8 cellular contexts compared by ENCODE assay signal in the genomic region with DNA sequence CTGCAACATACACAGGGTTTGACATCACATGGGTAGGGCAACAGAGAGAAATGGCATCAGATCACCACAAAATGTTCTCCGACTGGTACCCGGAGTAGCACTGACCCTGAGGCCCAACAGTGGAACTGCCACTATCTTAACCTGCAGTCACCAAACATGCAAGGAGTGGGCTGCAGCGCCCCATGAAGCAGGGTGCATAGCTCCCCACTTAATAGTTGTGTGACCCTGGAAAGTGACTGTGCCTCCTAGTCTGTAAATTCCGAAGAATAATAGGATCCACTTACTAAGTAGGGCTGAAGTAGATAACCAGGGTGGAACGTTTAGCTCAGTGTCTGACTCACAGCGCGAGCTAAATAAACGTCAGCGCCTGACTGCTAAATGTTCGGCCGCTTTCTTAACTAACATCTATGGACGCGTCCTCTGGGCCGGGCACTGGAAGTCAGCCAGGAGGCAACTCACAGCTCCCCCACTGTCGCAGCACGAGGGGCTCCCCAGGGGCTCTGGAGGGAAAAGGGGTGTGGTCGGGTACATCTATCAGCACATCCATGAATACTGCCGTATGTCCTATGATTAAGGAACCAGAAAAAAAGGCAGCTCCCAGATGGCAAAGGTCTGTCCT. TPM values are rescaled to one million over a fixed set of nuclear protein-coding genes. Genes with fewer than 3 reads are reported as not detected.
DNase-seq lines count a peak whose midpoint lies in the region; ATAC-seq and TF ChIP-seq lines count a peak whose summit lies in the region.

No MANE protein-coding gene starts in this region.

- H3K36me3 ChIP-seq in RWPE2 (ENCODE audit: low read depth) = peaks cover 32% of the 10 kb centered on the region
- peaks cover 0 to 30% (median 17%) of the 10 kb centered on the region in 4 donors for H3K36me3 ChIP-seq in upper lobe of left lung

- DNase-seq in Right ventricle myocardium inferior (ENCODE audit: missing footprints) (no peak), Right ventricle myocardium superior (no peak), RWPE2 (ENCODE audit: low spot score) (no peak), dedifferentiated amniotic fluid mesenchymal stem cell (ENCODE audit: extremely low spot score) (peak; percentile 77), mesenteric fat pad (ENCODE audit: low spot score) (peak; percentile 85), upper lobe of left lung (no peak), iPS-NIHi7 (ENCODE audit: extremely low spot score) (no peak), NOMO-1 treated with dmso at 0.1 percent for 144 hours (lab: John Stamatoyannopoulos, UW; ENCODE audit: unreplicated experiment) (no peak)

- H3K27ac ChIP-seq in RWPE2 (ENCODE audit: poor library complexity, severe bottlenecking) (peak overlapping the region; percentile 52), upper lobe of left lung (peak overlapping the region; percentile 85 to 93 (median 88))

- H3K4me1 ChIP-seq in RWPE2 (ENCODE audit: insufficient read depth, poor library complexity, severe bottlenecking) (no peaks in the 10 kb centered on the region), upper lobe of left lung (peaks cover 16 to 37% (median 26%) of the 10 kb centered on the region in 4 donors)

- intact Hi-C loops in Right ventricle myocardium inferior (cut with DNase I) = no loop called here
- intact Hi-C loops in Right ventricle myocardium superior (cut with DNase I) = no loop called here

- H3K27me3 ChIP-seq in RWPE2 (ENCODE audit: insufficient read depth, poor library complexity, severe bottlenecking) (no peaks in the 10 kb centered on the region), upper lobe of left lung (no peaks in the 10 kb centered on the region)

- 23 to 75% methylated on average over 4 to 18 of the region's 18 CpGs for WGBS in upper lobe of left lung, 2 donors

- TF ChIP-seq CTCF in RWPE2 (IDR thresholded peaks at IDR 0.05; ENCODE audit: poor library complexity, severe bottlenecking) (no peak), upper lobe of left lung (IDR thresholded peaks at IDR 0.05) (no peak)

- peak overlapping the region; percentile 73 for H3K4me3 ChIP-seq in RWPE2 (ENCODE audit: severe bottlenecking)
- peak overlapping the region; percentile 89 to 100 (median 96) for H3K4me3 ChIP-seq in upper lobe of left lung

- TF ChIP-seq EP300 in upper lobe of left lung (IDR thresholded peaks at IDR 0.05) = no peak

- no peak for TF ChIP-seq POLR2A in upper lobe of left lung (IDR thresholded peaks at IDR 0.05)

- peak; percentile 2 for ATAC-seq in Right ventricle myocardium inferior
- ATAC-seq in Right ventricle myocardium superior (ENCODE audit: poor library complexity) = no peak
- peak; percentile 37; the same call in 1 of the 3 replicates for ATAC-seq in RWPE2 (ENCODE audit: low read depth)
- peak in 1 of 2 donors; percentile 70 for ATAC-seq in upper lobe of left lung (ENCODE audit: low FRiP score in 2 of 2)

- no peaks in the 10 kb centered on the region for H3K9me3 ChIP-seq in RWPE2 (ENCODE audit: severe bottlenecking)
- no peaks in the 10 kb centered on the region for H3K9me3 ChIP-seq in upper lobe of left lung

RNA-seq across cellular contexts. Expression of a gene that starts 0.8 kb away (rescaled TPM):
- total RNA-seq in Right ventricle myocardium inferior (9.2 TPM), Right ventricle myocardium superior (7.3 TPM), mesenteric fat pad (19.2 TPM), upper lobe of left lung (10 to 100 TPM; 18.5 to 68.1 (median 28.3) TPM)

RNA-seq across cellular contexts. Expression of a gene that starts 29.4 kb away (rescaled TPM):
- total RNA-seq in Right ventricle myocardium inferior (not detected), Right ventricle myocardium superior (not detected), mesenteric fat pad (not detected), upper lobe of left lung (under 1 TPM in 2 of 6 donors, not detected in 4; 0.23 to 0.24 TPM)

RNA-seq across cellular contexts. Expression of a gene that starts 33.4 kb away (rescaled TPM):
- total RNA-seq in Right ventricle myocardium inferior = 145 TPM
- 136 TPM for total RNA-seq in Right ventricle myocardium superior
- 788 TPM for total RNA-seq in mesenteric fat pad
- 100 to 1,000 TPM in 5 of 6 donors, 10 to 100 TPM in 1; 23.0 to 404 (median 237) TPM for total RNA-seq in upper lobe of left lung

Comparison
In these comparisons a context has a peak if more than half of its experiments do, and no peak if none do; other contexts are left out.
1. DNase-seq: peak in dedifferentiated amniotic fluid mesenchymal stem cell (single experiment) and mesenteric fat pad (single experiment); none in Right ventricle myocardium inferior (single experiment), Right ventricle myocardium superior (single experiment), RWPE2 (single experiment), upper lobe of left lung (0 of 2), iPS-NIHi7 (single experiment) and NOMO-1 treated with dmso at 0.1 percent for 144 hours (single experiment).